ENCODE assay signal across 27 cellular contexts in the genomic region with DNA sequence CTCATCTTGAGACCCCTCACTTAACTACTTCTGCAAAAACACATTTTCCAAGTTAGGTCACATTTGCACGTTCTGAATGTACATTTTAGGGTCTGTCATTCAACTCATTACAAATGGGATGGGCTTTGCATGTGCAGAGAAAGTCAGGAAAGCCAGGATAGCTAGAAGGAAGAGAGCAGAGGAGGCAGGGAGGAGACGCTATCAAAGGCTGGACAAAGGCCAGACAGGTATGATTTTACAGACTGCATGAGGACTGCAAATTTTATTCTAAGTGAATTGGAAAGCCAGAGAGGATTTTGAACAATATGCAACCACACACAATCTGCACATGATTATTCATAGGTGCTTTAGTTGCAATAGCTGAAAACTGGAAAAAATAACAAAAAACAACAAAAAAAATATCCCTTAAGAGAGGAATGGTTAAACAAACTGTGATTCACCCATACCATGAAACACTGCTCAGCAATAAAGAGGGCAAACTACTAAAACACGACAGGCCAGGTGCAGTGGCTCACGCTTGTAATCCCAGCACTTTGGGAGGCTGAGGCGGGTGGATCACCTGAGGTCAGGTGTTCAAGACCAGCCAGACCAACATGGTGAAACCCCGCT. TPM values are rescaled to one million over a fixed set of nuclear protein-coding genes. Genes with fewer than 3 reads are reported as not detected.
"Had no signal": no experiment of that assay in that cellular context is flagged by ENCODE, and none has a peak within 500 bp of the region (broad histone marks: within the 10 kb centered on the region; RNA-seq: fewer than 3 reads in every experiment).

No MANE protein-coding gene starts in this region.

- ATAC-seq: heart right ventricle; naive thymus-derived CD4-positive, alpha-beta T cell; pancreas; sciatic nerve; stimulated activated memory B cell treated with anti-CD40 and anti-IgM and Interleukin-4, amounts not matched to agents 10 μg/mL and 1 μg/mL and 100 μg/mL, for 72 hours had no signal

- H3K4me1 ChIP-seq: prostate gland had no signal

- DNase-seq: activated B cell treated with CpG ODN at 0.5 μM for 24 hours; activated gamma-delta T cell treated with Interleukin-2 at 50 U/mL for 16 hours; activated naive CD4-positive, alpha-beta T cell treated with anti-CD3 and anti-CD28 coated beads, Interleukin-2, amount 50 U/mL, for 16 hours; amygdala; caudate nucleus; esophagus squamous epithelium; foreskin melanocyte; heart right ventricle; naive thymus-derived CD4-positive, alpha-beta T cell; nucleus accumbens; pancreas; retina; small intestine; stimulated activated CD4-positive, alpha-beta T cell treated with anti-CD3 and anti-CD28 coated beads, Interleukin-1b, Interleukin-23, amount 100 ng/mL, for 48 hours; stimulated activated CD4-positive, alpha-beta T cell treated with anti-CD3 and anti-CD28 coated beads, Interleukin-4, amount 100 ng/mL, for 4 hours; stimulated activated CD8-positive, alpha-beta memory T cell treated with anti-CD3 and anti-CD28 coated beads, Interleukin-4, amount 100 ng/mL, for 48 hours had no signal

- H3K27me3 ChIP-seq: esophagus squamous epithelium, heart right ventricle, pancreas, tibial nerve had no signal

- H3K9me3 ChIP-seq: esophagus squamous epithelium, heart right ventricle, pancreas, prostate gland, tibial nerve had no signal

- H3K27ac ChIP-seq: heart right ventricle, pancreas, prostate gland, tibial nerve had no signal

- H3K4me3 ChIP-seq: esophagus squamous epithelium, heart right ventricle, pancreas, prostate gland, tibial nerve had no signal

- H3K36me3 ChIP-seq: pancreas, prostate gland had no signal

RNA-seq across cellular contexts. Expression of gene SYDE1, which starts 21.1 kb away (rescaled TPM):
- total RNA-seq: activated B cell treated with CpG ODN at 0.5 μM for 24 hours had no signal
- polyA plus RNA-seq: neural cell had no signal

RNA-seq across cellular contexts. Expression of gene OR1I1, which starts 46.3 kb away (rescaled TPM):
- total RNA-seq: activated B cell treated with CpG ODN at 0.5 μM for 24 hours; endodermal cell; esophagus squamous epithelium; glomerular endothelial cell; heart right ventricle; kidney epithelial cell; lower leg skin; mesothelial cell of epicardium; naive thymus-derived CD4-positive, alpha-beta T cell; pancreas; prostate gland; sciatic nerve; temporal lobe; tibial nerve had no signal
- polyA plus RNA-seq: heart right ventricle; naive thymus-derived CD4-positive, alpha-beta T cell; neural cell; pancreas; small intestine had no signal
